In the genomic region with DNA sequence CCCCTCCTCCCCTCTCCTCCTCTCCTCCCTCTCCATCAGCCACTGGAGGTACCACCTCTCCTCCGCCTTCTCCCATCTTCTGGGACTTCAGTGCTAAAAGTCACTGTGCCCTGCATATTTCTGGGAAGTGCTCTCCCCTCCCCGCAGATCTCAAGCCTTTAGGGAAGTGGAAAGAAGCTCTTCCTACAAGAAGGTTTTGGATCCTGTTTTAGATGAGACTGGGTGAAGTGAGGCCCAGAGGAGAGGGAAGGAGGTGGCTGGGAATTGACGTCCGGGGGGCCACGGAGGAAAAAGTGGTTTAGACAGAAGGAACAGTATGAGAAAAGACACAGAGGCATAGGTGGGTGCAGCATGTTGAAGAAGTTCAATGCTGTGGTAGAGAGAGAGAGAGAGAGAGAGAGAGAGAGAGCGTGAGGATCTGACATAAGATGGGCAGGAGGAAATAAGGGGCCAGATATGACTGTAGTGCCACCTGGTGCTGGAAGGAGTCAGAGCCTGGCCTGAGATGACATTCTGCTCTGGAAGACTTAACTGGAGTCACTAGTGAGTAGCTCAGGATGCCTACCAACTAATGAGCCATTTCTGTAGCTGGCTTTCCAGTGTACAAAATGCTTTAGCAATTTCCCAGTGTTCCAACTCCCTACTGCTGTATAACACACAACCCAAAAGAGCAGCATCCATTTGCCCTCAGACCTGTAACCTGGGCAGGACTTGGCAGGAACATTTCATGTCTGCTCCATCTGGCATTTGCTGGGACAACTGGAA, we compare ENCODE assay signal across 8 cellular contexts. TPM values are rescaled to one million over a fixed set of nuclear protein-coding genes. Genes with fewer than 3 reads are reported as not detected.
DNase-seq lines count a peak whose midpoint lies in the region; ATAC-seq and TF ChIP-seq lines count a peak whose summit lies in the region.

No MANE protein-coding gene starts in this region.

- ATAC-seq in HG02852 (IDR thresholded peaks at IDR 0.05; ENCODE audit: unreplicated experiment), result no peak

- H3K9me3 Mint-ChIP-seq in immature natural killer cell, result no peaks in the 10 kb centered on the region

- no peak for TF ChIP-seq POLR2A in spleen (IDR thresholded peaks at IDR 0.05)

- no peaks in the 10 kb centered on the region for H3K27me3 ChIP-seq in AG04450 (ENCODE audit: control insufficient read depth, insufficient read depth, low read length)
- no peaks in the 10 kb centered on the region for H3K27me3 ChIP-seq in GM06990 (replicated peaks; ENCODE audit: control insufficient read depth, insufficient read depth, low read length)
- no peaks in the 10 kb centered on the region for H3K27me3 ChIP-seq in brain microvascular endothelial cell (replicated peaks)
- no peaks in the 10 kb centered on the region for H3K27me3 ChIP-seq in spleen (replicated peaks in 1 of 7)

- H3K9me3 ChIP-seq in AG04450 (ENCODE audit: control insufficient read depth, insufficient read depth, low read length) (no peaks in the 10 kb centered on the region; the same call in 1 of the 2 replicates), spleen (no peaks in the 10 kb centered on the region)

- H3K36me3 ChIP-seq in GM06990 (ENCODE audit: control insufficient read depth, insufficient read depth, low read length), result no peaks in the 10 kb centered on the region
- H3K36me3 ChIP-seq in brain microvascular endothelial cell (replicated peaks), result no peaks in the 10 kb centered on the region
- H3K36me3 ChIP-seq in spleen, result no peaks in the 10 kb centered on the region

- DNase-seq in AG04450 (ENCODE audit: low read depth, low spot score) (peak; percentile 72), GM06990 (ENCODE audit: extremely low read depth, insufficient read length) (peak; percentile 62), KBM-7 (peak; percentile 87), RKO (ENCODE audit: low spot score) (peak; percentile 95), brain microvascular endothelial cell (peak; percentile 90), immature natural killer cell (peak; percentile 7 to 31 (median 11)), spleen (no peak)

- peak overlapping the region in 1 of 6 donors; percentile 42 for H3K27ac Mint-ChIP-seq in immature natural killer cell

- H3K4me1 Mint-ChIP-seq in immature natural killer cell, result no peaks in the 10 kb centered on the region

- peaks cover 3 to 8% (median 5%) of the 10 kb centered on the region in 3 donors for H3K27me3 Mint-ChIP-seq in immature natural killer cell (ENCODE audit: low read depth in 3 of 3)

- 12 to 27% (median 20%) methylated on average over 6 of the region's 6 CpGs for WGBS in spleen, 5 donors

- H3K4me3 ChIP-seq in AG04450 (ENCODE audit: low read depth, low read length), result no peak overlapping the region
- no peak overlapping the region for H3K4me3 ChIP-seq in GM06990 (replicated peaks; ENCODE audit: low read depth, low read length)
- H3K4me3 ChIP-seq in brain microvascular endothelial cell (ENCODE audit: low read depth, low read length), result no peak overlapping the region
- no peak overlapping the region for H3K4me3 ChIP-seq in spleen

- CTCF ChIA-PET in AG04450 (lab: Charles Lee), result interaction anchor here (0.6 to 2.7 kb wide), 35 partner anchors 8 to 954 kb away, joined by 3 to 24 read pairs (median 4); no protein-coding TSS in a partner anchor

- peak overlapping the region in 1 of 5 donors; percentile 42 for H3K4me3 Mint-ChIP-seq in immature natural killer cell

- intact Hi-C loops in spleen (cut with DNase I; ENCODE audit: low total_unique reads), result loop anchor here (10.0 kb wide), 1 partner anchor 91 kb away; no protein-coding TSS in a partner anchor

- TF ChIP-seq CTCF in AG04450 (IDR thresholded peaks at IDR 0.05; ENCODE audit: low read depth, low read length) (peak; percentile 82), GM06990 (IDR thresholded peaks at IDR 0.05; ENCODE audit: insufficient read depth, low read length, poor library complexity, severe bottlenecking) (peak; percentile 77), brain microvascular endothelial cell (IDR thresholded peaks at IDR 0.05; ENCODE audit: low read depth, low read length, missing control alignments) (peak; percentile 92), spleen (IDR thresholded peaks at IDR 0.05 in 8 of 11, conservative IDR thresholded peaks at IDR 0.05 in 3 of 11) (peak in 10 of 11 experiments; percentile 30 to 77 (median 59))

- in situ Hi-C loops in KBM-7 (cut with MboI; ENCODE audit: low pct_unique_long_range_greater_than_20kb, low sequenced_read_pairs), result loop anchor here (25.0 kb wide), 1 partner anchor 318 kb away; no protein-coding TSS in a partner anchor
- in situ Hi-C loops in brain microvascular endothelial cell (cut with HindIII; ENCODE audit: low pct_ligation_motif_present, low sequenced_read_pairs), result no loop called here

- POLR2A ChIA-PET in AG04450 (lab: Yijun Ruan, JAX), result interaction anchor here (0.5 to 0.9 kb wide), 5 partner anchors 64 to 523 kb away, joined by 3 to 9 read pairs (median 4); no protein-coding TSS in a partner anchor

- peaks cover 6 to 34% (median 20%) of the 10 kb centered on the region in 6 donors for H3K4me1 ChIP-seq in spleen

- H3K27ac ChIP-seq in AG04450 (ENCODE audit: low read depth, low read length) (no peak overlapping the region), brain microvascular endothelial cell (peak overlapping the region; percentile 41), spleen (peak overlapping the region in 1 of 8 donors; percentile 20)

- H3K36me3 Mint-ChIP-seq in immature natural killer cell, result no peaks in the 10 kb centered on the region

RNA-seq across cellular contexts. Expression of a gene that starts 16.7 kb away (rescaled TPM):
- 3.5 and 3.9 TPM in 2 replicates for polyA plus RNA-seq in AG04450 (2011; rRNA removed)
- 10.5 and 13.5 TPM in 2 replicates for polyA minus RNA-seq in AG04450 (2011; rRNA and poly(A)+ RNA removed)
- under 1 TPM in 2 of 3 donors, not detected in 1; 0.33 to 0.68 TPM for polyA plus RNA-seq in immature natural killer cell
- 1 to 10 TPM; 3.4 to 6.2 (median 4.5) TPM for total RNA-seq in spleen
- polyA plus RNA-seq in spleen, result under 1 TPM; 0.28 to 0.64 (median 0.35) TPM

RNA-seq across cellular contexts. Expression of a gene that starts 24.8 kb away (rescaled TPM):
- polyA plus RNA-seq in AG04450 (2011; rRNA removed) (47.1 and 78.6 TPM in 2 replicates), immature natural killer cell (10 to 100 TPM; 16.1 to 28.7 (median 27.4) TPM), spleen (100 to 1,000 TPM in 1 of 3 donors, 10 to 100 TPM in 2; 51.1 to 101 (median 53.3) TPM)
- polyA minus RNA-seq in AG04450 (2011; rRNA and poly(A)+ RNA removed), result 56.2 and 73.7 TPM in 2 replicates
- 100 to 1,000 TPM; 105 to 272 (median 148) TPM for total RNA-seq in spleen
